ENCODE assay signal across 16 cellular contexts in the genomic region with DNA sequence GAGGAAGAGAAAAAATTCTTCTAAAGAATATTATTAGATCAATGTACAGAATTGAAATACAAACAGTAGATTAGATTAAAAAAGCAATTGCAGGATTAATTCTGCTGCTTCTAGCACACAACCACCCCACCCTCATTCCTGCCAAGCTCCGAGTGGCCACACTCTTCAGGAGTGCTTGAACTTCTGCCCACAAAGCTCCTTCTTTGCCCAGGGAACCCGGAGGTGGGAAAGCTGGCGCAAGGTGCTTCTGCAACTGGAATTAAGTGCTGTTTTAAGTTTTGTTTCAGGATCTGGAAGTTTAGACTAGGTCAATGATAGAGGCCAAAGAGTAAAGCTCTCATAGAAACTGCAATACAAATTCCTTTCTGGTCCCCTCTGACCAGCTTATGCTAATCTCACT.
"Had no signal": no experiment of that assay in that cellular context is flagged by ENCODE, and none has a peak within 500 bp of the region (broad histone marks: within the 10 kb centered on the region; RNA-seq: fewer than 3 reads in every experiment).

No MANE protein-coding gene starts in this region.

- H3K36me3 ChIP-seq: gastrocnemius medialis, heart right ventricle, right atrium auricular region, sigmoid colon, upper lobe of left lung, vagina had no signal

- H3K27ac ChIP-seq: gastrocnemius medialis, heart right ventricle, right atrium auricular region, sigmoid colon, skin epidermis, vagina had no signal

- H3K4me1 ChIP-seq: gastrocnemius medialis, heart right ventricle, right atrium auricular region, sigmoid colon, vagina had no signal

- H3K9me3 ChIP-seq: gastrocnemius medialis, heart right ventricle, right atrium auricular region, sigmoid colon, upper lobe of left lung, vagina had no signal

- ATAC-seq: esophagus mucosa; gastrocnemius medialis; heart right ventricle; naive thymus-derived CD8-positive, alpha-beta T cell had no signal

- H3K4me3 ChIP-seq: gastrocnemius medialis, heart right ventricle, right atrium auricular region, sigmoid colon, skin epidermis, upper lobe of left lung, vagina had no signal

- H3K27me3 ChIP-seq: gastrocnemius medialis, heart right ventricle, right atrium auricular region, sigmoid colon, upper lobe of left lung, vagina had no signal

- DNase-seq: effector memory CD4-positive, alpha-beta T cell; gastrocnemius medialis; heart right ventricle; hypothalamus; kidney glomerular epithelial cell; mesenchymal stem cell; midbrain; naive thymus-derived CD8-positive, alpha-beta T cell; sigmoid colon; stimulated activated CD4-positive, alpha-beta T cell treated with anti-CD3 and anti-CD28 coated beads, Interleukin-12 subunit alpha, Interleukin-12 subunit beta, amount 100 ng/mL, for 4 hours; stimulated activated naive CD4-positive, alpha-beta T cell had no signal
